8 cellular contexts compared by ENCODE assay signal in the genomic region with DNA sequence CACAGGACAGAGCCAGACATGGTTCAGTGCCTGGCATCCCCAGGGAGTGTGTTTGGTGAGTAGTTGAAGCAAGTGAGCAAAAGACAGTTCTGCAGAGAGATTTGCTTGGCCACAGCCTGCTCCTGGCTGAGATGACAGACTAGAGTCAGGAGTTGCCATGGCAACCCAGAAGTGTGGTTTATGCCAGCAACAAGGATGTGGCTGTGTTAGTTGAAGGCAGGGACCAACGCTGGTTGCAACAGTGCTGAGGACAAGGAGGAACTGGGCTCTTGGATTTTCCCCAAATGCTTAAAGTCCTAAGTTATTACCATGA. TPM values are rescaled to one million over a fixed set of nuclear protein-coding genes. Genes with fewer than 3 reads are reported as not detected.
DNase-seq lines count a peak whose midpoint lies in the region; ATAC-seq and TF ChIP-seq lines count a peak whose summit lies in the region.

No MANE protein-coding gene starts in this region.

- no peaks in the 10 kb centered on the region for H3K36me3 ChIP-seq in sigmoid colon

- H3K9me3 Mint-ChIP-seq in activated T-helper 17 cell treated with anti-CD3 and anti-CD28 coated beads, Interleukin-2, amount 50 U/mL, for 72 hours = no peaks in the 10 kb centered on the region

- peaks cover 7 to 12% (median 8%) of the 10 kb centered on the region in 3 donors for H3K27me3 ChIP-seq in sigmoid colon

- peak; percentile 50 for ATAC-seq in HG03342 (IDR thresholded peaks at IDR 0.05; ENCODE audit: unreplicated experiment)
- ATAC-seq in activated T-helper 17 cell treated with anti-CD3 and anti-CD28 coated beads, Interleukin-2, amount 50 U/mL, for 72 hours (replicated peaks) = peak; percentile 70
- peak; percentile 60 for ATAC-seq in Right ventricle myocardium superior (ENCODE audit: poor library complexity)
- ATAC-seq in GM18870 (IDR thresholded peaks at IDR 0.05; ENCODE audit: unreplicated experiment) = no peak
- no peak for ATAC-seq in HG03457 (IDR thresholded peaks at IDR 0.05; ENCODE audit: unreplicated experiment)

- peaks cover 28% of the 10 kb centered on the region for H3K27me3 Mint-ChIP-seq in activated T-helper 17 cell treated with anti-CD3 and anti-CD28 coated beads, Interleukin-2, amount 50 U/mL, for 72 hours

- no peak overlapping the region for H3K27ac Mint-ChIP-seq in activated T-helper 17 cell treated with anti-CD3 and anti-CD28 coated beads, Interleukin-2, amount 50 U/mL, for 72 hours

- H3K36me3 Mint-ChIP-seq in activated T-helper 17 cell treated with anti-CD3 and anti-CD28 coated beads, Interleukin-2, amount 50 U/mL, for 72 hours (ENCODE audit: low read depth) = no peaks in the 10 kb centered on the region

- peaks cover 0 to 30% (median 21%) of the 10 kb centered on the region in 4 donors for H3K4me1 ChIP-seq in sigmoid colon

- peak overlapping the region in 3 of 4 donors; percentile 40 to 77 (median 41) for H3K27ac ChIP-seq in sigmoid colon

- intact Hi-C loops in Right ventricle myocardium superior (cut with DNase I) = no loop called here
- intact Hi-C loops in sigmoid colon (cut with DNase I) = loop anchor here (5.0 kb wide), 1 partner anchor 145 kb away; no protein-coding TSS in a partner anchor

- TF ChIP-seq EP300 in sigmoid colon (IDR thresholded peaks at IDR 0.05) = no peak

- DNase-seq in AG09319 (ENCODE audit: extremely low read depth, low read depth) (peak; percentile 79), Right ventricle myocardium superior (peak; percentile 75), sigmoid colon (peak; percentile 87), activated T-cell treated with anti-CD3 and anti-CD28 coated beads for 4 hours (no peak)

- WGBS in sigmoid colon, 2 donors = 0 to 2% methylated on average over 1 of the region's 1 CpG

- peaks cover 3% of the 10 kb centered on the region for H3K4me1 Mint-ChIP-seq in activated T-helper 17 cell treated with anti-CD3 and anti-CD28 coated beads, Interleukin-2, amount 50 U/mL, for 72 hours

- TF ChIP-seq POLR2A in sigmoid colon (IDR thresholded peaks at IDR 0.05) = no peak

- TF ChIP-seq CTCF in AG09319 (IDR thresholded peaks at IDR 0.05; ENCODE audit: low read depth, low read length) (no peak), sigmoid colon (IDR thresholded peaks at IDR 0.05) (no peak)

- no peak overlapping the region for H3K4me3 Mint-ChIP-seq in activated T-helper 17 cell treated with anti-CD3 and anti-CD28 coated beads, Interleukin-2, amount 50 U/mL, for 72 hours

- no peak overlapping the region for H3K4me3 ChIP-seq in sigmoid colon

- no peaks in the 10 kb centered on the region for H3K9me3 ChIP-seq in sigmoid colon

RNA-seq across cellular contexts. Expression of a gene that starts 2.7 kb away (rescaled TPM):
- not detected for total RNA-seq in activated T-helper 17 cell treated with anti-CD3 and anti-CD28 coated beads, Interleukin-2, amount 50 U/mL, for 72 hours
- total RNA-seq in Right ventricle myocardium superior = not detected
- under 1 TPM in 1 of 4 donors, not detected in 3; 0.54 TPM for total RNA-seq in sigmoid colon
- 1 to 10 TPM in 1 of 3 donors, under 1 TPM in 1, not detected in 1; 0.16 to 1.2 TPM for polyA plus RNA-seq in sigmoid colon

Comparison
In these comparisons a context has a peak if more than half of its experiments do, and no peak if none do; other contexts are left out.
1. ATAC-seq: peak in HG03342 (single experiment), activated T-helper 17 cell treated with anti-CD3 and anti-CD28 coated beads, Interleukin-2, amount 50 U/mL, for 72 hours (single experiment) and Right ventricle myocardium superior (single experiment); none in GM18870 (single experiment) and HG03457 (single experiment).